20 cellular contexts compared by ENCODE assay signal in the genomic region with DNA sequence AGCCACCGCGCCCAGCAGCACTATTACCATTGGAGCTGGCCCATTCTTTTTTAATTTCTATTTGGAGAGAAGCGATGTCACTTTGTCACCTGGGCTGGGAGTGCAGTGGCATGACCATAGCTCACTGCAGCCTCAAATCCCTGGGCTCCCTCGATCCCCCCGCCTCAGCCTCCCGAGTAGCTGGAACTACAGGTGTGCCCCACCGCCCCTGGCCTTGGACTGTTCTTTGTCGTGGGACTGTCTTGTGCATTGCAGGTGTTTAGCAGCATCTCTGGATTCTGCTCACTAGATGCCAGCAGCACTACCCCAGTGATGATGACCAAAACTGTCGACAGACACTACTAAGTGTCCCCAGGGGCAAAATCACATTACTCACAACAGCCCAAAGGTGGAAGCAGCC. TPM values are rescaled to one million over a fixed set of nuclear protein-coding genes. Genes with fewer than 3 reads are reported as not detected.
DNase-seq lines count a peak whose midpoint lies in the region; ATAC-seq and TF ChIP-seq lines count a peak whose summit lies in the region.
"Had no signal": no experiment of that assay in that cellular context is flagged by ENCODE, and none has a peak within 500 bp of the region (broad histone marks: within the 10 kb centered on the region; RNA-seq: fewer than 3 reads in every experiment).

No MANE protein-coding gene starts in this region.

- no peak for ATAC-seq in CD4-positive, alpha-beta T cell (ENCODE audit: poor library complexity)
- no peak for ATAC-seq in stimulated activated effector memory CD8-positive, alpha-beta T cell treated with anti-CD3 and anti-CD28 coated beads, Interleukin-12 subunit alpha, Interleukin-12 subunit beta, amount 100 ng/mL, for 72 hours
- ATAC-seq: HCT116 had no signal

- TF ChIP-seq CTCF in CD14-positive monocyte (IDR thresholded peaks at IDR 0.05) (no peak), coronary artery (IDR thresholded peaks at IDR 0.05) (no peak)
- no peak for TF ChIP-seq CTCF in CD4-positive, alpha-beta T cell (IDR thresholded peaks at IDR 0.05)

- H3K9me3 ChIP-seq in CD4-positive, alpha-beta T cell (ENCODE audit: control insufficient read depth, low read length) = no peaks in the 10 kb centered on the region
- H3K9me3 ChIP-seq: MG63 had no signal

- H3K27ac ChIP-seq in CD4-positive, alpha-beta T cell (ENCODE audit: low read depth, low read length) = no peak overlapping the region
- peak overlapping the region in 1 of 2 donors; percentile 67 for H3K27ac ChIP-seq in coronary artery
- H3K27ac ChIP-seq: C4-2B, RWPE1 had no signal

- peaks cover 0 to 2% (median 0%) of the 10 kb centered on the region in 3 donors for H3K27me3 Mint-ChIP-seq in CD14-positive monocyte (ENCODE audit: low read depth in 3 of 3)
- H3K27me3 Mint-ChIP-seq in CD4-positive, alpha-beta T cell = no peaks in the 10 kb centered on the region

- no peaks in the 10 kb centered on the region for H3K27me3 ChIP-seq in CD4-positive, alpha-beta T cell (ENCODE audit: control insufficient read depth, insufficient read depth, low read length)
- H3K27me3 ChIP-seq: MG63 had no signal

- CTCF ChIA-PET in CD4-positive, alpha-beta T cell (lab: Charles Lee) = no interaction called here

- DNase-seq in CD14-positive monocyte (ENCODE audit: low spot score) (no peak), coronary artery (ENCODE audit: low spot score) (peak; percentile 57), middle frontal gyrus (ENCODE audit: extremely low spot score, low spot score) (no peak), head of caudate nucleus (no peak), anterior cingulate cortex (lab: John Stamatoyannopoulos, UW) (no peak)
- no peak for DNase-seq in CD4-positive, alpha-beta T cell
- DNase-seq in stimulated activated effector memory CD8-positive, alpha-beta T cell treated with anti-CD3 and anti-CD28 coated beads, Interleukin-12 subunit alpha, Interleukin-12 subunit beta, amount 100 ng/mL, for 72 hours (ENCODE audit: low spot score in 2 of 2) = no peak
- DNase-seq: ACHN, DMS153, GDM1, GOT3, MG63, NCI-H1048, NCI-H1436, NCI-H1930, NCI-H226, NCI-H524 treated with DMSO at 0.1 percent for 48 hours had no signal

- H3K4me1 Mint-ChIP-seq in CD14-positive monocyte = peaks cover 53% of the 10 kb centered on the region
- peaks cover 21% of the 10 kb centered on the region for H3K4me1 Mint-ChIP-seq in CD4-positive, alpha-beta T cell (ENCODE audit: low read depth)
- H3K4me1 Mint-ChIP-seq in stimulated activated effector memory CD8-positive, alpha-beta T cell treated with anti-CD3 and anti-CD28 coated beads, Interleukin-12 subunit alpha, Interleukin-12 subunit beta, amount 100 ng/mL, for 72 hours = peaks cover 34% of the 10 kb centered on the region

- no peak overlapping the region for H3K4me3 Mint-ChIP-seq in CD14-positive monocyte
- H3K4me3 Mint-ChIP-seq in CD4-positive, alpha-beta T cell = no peak overlapping the region
- no peak overlapping the region for H3K4me3 Mint-ChIP-seq in stimulated activated effector memory CD8-positive, alpha-beta T cell treated with anti-CD3 and anti-CD28 coated beads, Interleukin-12 subunit alpha, Interleukin-12 subunit beta, amount 100 ng/mL, for 72 hours

- H3K27ac Mint-ChIP-seq in CD14-positive monocyte = peak overlapping the region; percentile 74 to 90 (median 86)
- peak overlapping the region; percentile 14 for H3K27ac Mint-ChIP-seq in CD4-positive, alpha-beta T cell
- H3K27ac Mint-ChIP-seq in stimulated activated effector memory CD8-positive, alpha-beta T cell treated with anti-CD3 and anti-CD28 coated beads, Interleukin-12 subunit alpha, Interleukin-12 subunit beta, amount 100 ng/mL, for 72 hours = peak overlapping the region; percentile 7

- peaks cover 85 to 92% of the 10 kb centered on the region in 2 donors for H3K36me3 Mint-ChIP-seq in CD14-positive monocyte
- peaks cover 84% of the 10 kb centered on the region for H3K36me3 Mint-ChIP-seq in CD4-positive, alpha-beta T cell (ENCODE audit: low read depth)
- H3K36me3 Mint-ChIP-seq in stimulated activated effector memory CD8-positive, alpha-beta T cell treated with anti-CD3 and anti-CD28 coated beads, Interleukin-12 subunit alpha, Interleukin-12 subunit beta, amount 100 ng/mL, for 72 hours = peaks cover 73% of the 10 kb centered on the region

- H3K9me3 Mint-ChIP-seq in CD14-positive monocyte = peaks cover 0 to 5% (median 0%) of the 10 kb centered on the region in 7 donors
- H3K9me3 Mint-ChIP-seq in CD4-positive, alpha-beta T cell = no peaks in the 10 kb centered on the region
- H3K9me3 Mint-ChIP-seq in stimulated activated effector memory CD8-positive, alpha-beta T cell treated with anti-CD3 and anti-CD28 coated beads, Interleukin-12 subunit alpha, Interleukin-12 subunit beta, amount 100 ng/mL, for 72 hours = no peaks in the 10 kb centered on the region

- no peak overlapping the region for H3K4me3 ChIP-seq in coronary artery
- H3K4me3 ChIP-seq: MG63 had no signal

- POLR2A ChIA-PET in CD4-positive, alpha-beta T cell (lab: Charles Lee) = interaction anchor here (3.5 kb wide), 1 partner anchor 11 kb away, joined by 16 read pairs; no protein-coding TSS in a partner anchor

- intact Hi-C loops in CD14-positive monocyte (cut with micrococcal nuclease) (no loop called here), head of caudate nucleus (cut with DNase I) (no loop called here)
- intact Hi-C loops in CD4-positive, alpha-beta T cell (cut with DNase I, micrococcal nuclease) = no loop called here

RNA-seq across cellular contexts. Expression of gene RASSF2, which starts 21.4 kb away (rescaled TPM):
- polyA plus RNA-seq in CD14-positive monocyte = 100 to 1,000 TPM; 167 to 214 TPM
- total RNA-seq in CD4-positive, alpha-beta T cell = 10 to 100 TPM; 19.7 to 20.0 TPM

Comparison
In these comparisons a context has a peak if more than half of its experiments do, and no peak if none do; other contexts are left out.
1. H3K27ac Mint-ChIP-seq: peak in every context shown above with its lines; median percentile 86 in CD14-positive monocyte; 14 in CD4-positive, alpha-beta T cell; 7 in stimulated activated effector memory CD8-positive, alpha-beta T cell treated with anti-CD3 and anti-CD28 coated beads, Interleukin-12 subunit alpha, Interleukin-12 subunit beta, amount 100 ng/mL, for 72 hours.